Comparison of ENCODE assay signal across 17 cellular contexts in the genomic region with DNA sequence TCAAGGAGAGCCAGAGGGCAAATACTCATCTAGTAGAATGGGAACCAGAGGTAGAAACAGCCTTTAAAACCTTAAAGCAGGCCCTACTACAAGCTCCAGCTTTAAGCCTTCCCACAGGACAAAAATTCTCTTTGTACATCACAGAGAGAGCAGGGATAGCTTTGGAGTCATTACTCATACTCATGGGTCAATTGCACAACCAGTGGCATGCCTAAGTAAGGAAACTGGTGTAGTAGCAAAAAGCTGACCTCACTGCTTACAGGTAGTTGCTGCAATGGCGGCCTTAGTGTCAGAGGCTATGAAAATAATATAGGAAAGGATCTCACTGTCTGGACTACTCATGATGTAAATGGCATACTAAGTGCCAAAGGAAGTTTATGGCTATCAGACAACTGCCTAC.
DNase-seq lines count a peak whose midpoint lies in the region; ATAC-seq, FAIRE-seq and TF ChIP-seq lines count a peak whose summit lies in the region.
"Had no signal": no experiment of that assay in that cellular context is flagged by ENCODE, and none has a peak within 500 bp of the region (broad histone marks: within the 10 kb centered on the region; RNA-seq: fewer than 3 reads in every experiment).

No MANE protein-coding gene starts in this region.

- H3K4me1 ChIP-seq in HepG2 (ENCODE audit: insufficient read depth, low read length) (no peaks in the 10 kb centered on the region), right lobe of liver (no peaks in the 10 kb centered on the region), foreskin keratinocyte (no peaks in the 10 kb centered on the region), ovary (ENCODE audit: insufficient read depth) (no peaks in the 10 kb centered on the region)

- CTCF ChIA-PET in HepG2 (lab: Yijun Ruan, JAX; ENCODE audit: low intra/inter-chr PET ratio, low total read pairs) = no interaction called here

- H3K9me3 ChIP-seq in HepG2 (ENCODE audit: low read length) = no peaks in the 10 kb centered on the region; the same call in 1 of the 2 replicates
- no peaks in the 10 kb centered on the region for H3K9me3 ChIP-seq in right lobe of liver
- no peaks in the 10 kb centered on the region for H3K9me3 ChIP-seq in ovary
- H3K9me3 ChIP-seq: SK-N-SH had no signal

- FAIRE-seq in HepG2 (lab: Jason Lieb, UNC) = no peak
- FAIRE-seq: HTR-8/SVneo had no signal

- H3K27me3 Mint-ChIP-seq in activated T-cell treated with anti-CD3 and anti-CD28 coated beads, Interleukin-2, amount 50 U/mL, for 4 hours (ENCODE audit: low read depth) = no peaks in the 10 kb centered on the region

- no peak overlapping the region for H3K4me2 ChIP-seq in HepG2 (ENCODE audit: low read depth, low read length)
- H3K4me2 ChIP-seq: SK-N-SH had no signal

- no peak overlapping the region for H3K9ac ChIP-seq in HepG2 (ENCODE audit: insufficient read depth, low read depth, low read length)
- H3K9ac ChIP-seq: SK-N-SH had no signal

- H3K4me3 ChIP-seq in HepG2 (replicated peaks in 1 of 3; ENCODE audit: insufficient read depth in 1 of 3, low read depth in 2 of 3, low read length in 3 of 3) (no peak overlapping the region), right lobe of liver (no peak overlapping the region), cardiac fibroblast (replicated peaks in 1 of 2; ENCODE audit: low read depth in 2 of 2, low read length in 2 of 2) (no peak overlapping the region), ovary (no peak overlapping the region)

- H3K27me3 ChIP-seq in HepG2 (ENCODE audit: control insufficient read depth in 1 of 2, insufficient read depth in 2 of 2, low read length in 2 of 2) = no peaks in the 10 kb centered on the region
- no peaks in the 10 kb centered on the region for H3K27me3 ChIP-seq in right lobe of liver
- no peaks in the 10 kb centered on the region for H3K27me3 ChIP-seq in foreskin keratinocyte
- no peaks in the 10 kb centered on the region for H3K27me3 ChIP-seq in ovary

- TF ChIP-seq POLR2A in HepG2 (IDR thresholded peaks at IDR 0.05; ENCODE audit: insufficient read depth in 1 of 2, low read depth in 2 of 2, low read length in 2 of 2) (no peak), right lobe of liver (IDR thresholded peaks at IDR 0.05) (no peak), ovary (IDR thresholded peaks at IDR 0.05) (no peak)

- no peaks in the 10 kb centered on the region for H3K36me3 ChIP-seq in HepG2 (replicated peaks in 1 of 2; ENCODE audit: control insufficient read depth in 1 of 2, insufficient read depth in 2 of 2, low read length in 2 of 2)
- H3K36me3 ChIP-seq in right lobe of liver = no peaks in the 10 kb centered on the region
- H3K36me3 ChIP-seq in ovary = no peaks in the 10 kb centered on the region

- H3K79me2 ChIP-seq in HepG2 (ENCODE audit: insufficient read depth, low read length) = no peaks in the 10 kb centered on the region

- no peak overlapping the region for H3K27ac ChIP-seq in HepG2 (ENCODE audit: extremely low read length, insufficient read depth, low read length)
- no peak overlapping the region for H3K27ac ChIP-seq in right lobe of liver
- H3K27ac ChIP-seq in foreskin keratinocyte = no peak overlapping the region
- H3K27ac ChIP-seq in ovary = no peak overlapping the region

- H4K20me1 ChIP-seq in HepG2 (ENCODE audit: insufficient read depth, low read length) = no peaks in the 10 kb centered on the region

- no peak for ATAC-seq in HepG2
- ATAC-seq in right lobe of liver = no peak
- ATAC-seq in foreskin keratinocyte = no peak
- no peak for ATAC-seq in HG03159 (IDR thresholded peaks at IDR 0.05; ENCODE audit: unreplicated experiment)
- no peak for ATAC-seq in activated T-cell treated with anti-CD3 and anti-CD28 coated beads, Interleukin-2, amount 50 U/mL, for 4 hours

- in situ Hi-C loops in HepG2 (cut with HindIII; ENCODE audit: extremely low pct_ligation_motif_present, low pct_unique_long_range_greater_than_20kb) = no loop called here

- H3K36me3 Mint-ChIP-seq in activated T-cell treated with anti-CD3 and anti-CD28 coated beads, Interleukin-2, amount 50 U/mL, for 4 hours (ENCODE audit: insufficient read depth) = no peaks in the 10 kb centered on the region

- H3K4me3 Mint-ChIP-seq in activated T-cell treated with anti-CD3 and anti-CD28 coated beads, Interleukin-2, amount 50 U/mL, for 4 hours = no peak overlapping the region

- intact Hi-C loops in HepG2 (cut with micrococcal nuclease; ENCODE audit: unreplicated experiment) (no loop called here), right lobe of liver (cut with DNase I) (no loop called here), ovary (cut with DNase I) (no loop called here)

- no peak overlapping the region for H2AFZ ChIP-seq in HepG2 (ENCODE audit: low read length)

- TF ChIP-seq CTCF in HepG2 (CRISPR knock-in tag; IDR thresholded peaks at IDR 0.05) (no peak), right lobe of liver (IDR thresholded peaks at IDR 0.05) (no peak), cardiac fibroblast (IDR thresholded peaks at IDR 0.05; ENCODE audit: low read depth, low read length) (no peak), foreskin keratinocyte (conservative IDR thresholded peaks at IDR 0.05) (no peak), ovary (IDR thresholded peaks at IDR 0.05) (no peak)

- TF ChIP-seq EP300 in HepG2 (IDR thresholded peaks at IDR 0.05; ENCODE audit: low read depth in 2 of 2, low read length in 2 of 2) (no peak), HepG2 (CRISPR knock-in tag; IDR thresholded peaks at IDR 0.05; ENCODE audit: borderline replicate concordance) (no peak), ovary (IDR thresholded peaks at IDR 0.05) (no peak)

- no peak for DNase-seq in HepG2 (ENCODE audit: low spot score)
- DNase-seq in right lobe of liver = no peak
- peak; percentile 0 to 11 for DNase-seq in cardiac fibroblast (ENCODE audit: low read depth in 2 of 2)
- DNase-seq in foreskin keratinocyte = peak; percentile 25 to 45
- DNase-seq in NCI-H1694 treated with DMSO at 0.1 percent for 48 hours (lab: John Stamatoyannopoulos, UW) = no peak
- no peak for DNase-seq in ovary
- DNase-seq in activated T-cell treated with anti-CD3 and anti-CD28 coated beads, Interleukin-2, amount 50 U/mL, for 4 hours = no peak
- DNase-seq: 8988T, DMS153, DND-41, H7, KBM-7, NCI-H2029 treated with DMSO at 0.1 percent for 48 hours, NCI-H526 treated with DMSO at 0.1 percent for 48 hours, SK-N-SH had no signal

- no peaks in the 10 kb centered on the region for H3K4me1 Mint-ChIP-seq in activated T-cell treated with anti-CD3 and anti-CD28 coated beads, Interleukin-2, amount 50 U/mL, for 4 hours (ENCODE audit: low read depth)

- H3K9me3 Mint-ChIP-seq in activated T-cell treated with anti-CD3 and anti-CD28 coated beads, Interleukin-2, amount 50 U/mL, for 4 hours = peaks cover 2% of the 10 kb centered on the region

- no peak for TF ChIP-seq RAD21 in HepG2 (CRISPR knock-in tag; IDR thresholded peaks at IDR 0.05)

- no TSS peak for BruUV-seq in HepG2 (replicated peaks; lab: Mats Ljungman, UMichigan)

- WGBS in HepG2 (ENCODE audit: low lambda C conversion rate) = no CpG with 5 or more reads among the region's 1 CpG
- WGBS in right lobe of liver (ENCODE audit: insufficient coverage, low coverage, low lambda C conversion rate, missing lambda C conversion rate) = no CpG with 5 or more reads among the region's 1 CpG
- WGBS in ovary, 3 donors = no CpG with 5 or more reads among the region's 1 CpG

- POLR2A ChIA-PET in HepG2 (lab: Yijun Ruan, JAX) = no interaction called here

TF ChIP-seq in HepG2, 621 proteins besides CTCF, POLR2A, EP300 and RAD21:
- TF ChIP-seq CEBPB (IDR thresholded peaks at IDR 0.05; ENCODE audit: borderline replicate concordance, low read depth, low read length) (0 out of 2 replicates have a peak, but pooled peaks have one; percentile 6), ZNF674 (CRISPR knock-in tag; IDR thresholded peaks at IDR 0.05; ENCODE audit: low read depth) (no peak)

Comparison
In these comparisons a context has a peak if more than half of its experiments do, and no peak if none do; other contexts are left out.
1. DNase-seq: peak in cardiac fibroblast (2 of 2) and foreskin keratinocyte (2 of 2); none in HepG2 (single experiment), right lobe of liver (0 of 3), NCI-H1694 treated with DMSO at 0.1 percent for 48 hours (single experiment), ovary (0 of 5) and activated T-cell treated with anti-CD3 and anti-CD28 coated beads, Interleukin-2, amount 50 U/mL, for 4 hours (single experiment).